ENCODE assay signal across 1 cellular context in genomic region chr10:69385454-69386350, GRCh38.
TF ChIP-seq lines count a peak whose summit lies in the region.

No MANE protein-coding gene starts in this region.

TF ChIP-seq in H1, 55 proteins besides CTCF, POLR2A, EP300 and RAD21:
- TF ChIP-seq PHF8 (conservative IDR thresholded peaks at IDR 0.05; ENCODE audit: low read depth, low read length) (no peak), JUN (IDR thresholded peaks at IDR 0.05; ENCODE audit: low read depth, low read length) (no peak), CTBP2 (IDR thresholded peaks at IDR 0.05; ENCODE audit: borderline replicate concordance, insufficient read depth, insufficient read length, low read length) (no peak), SIX5 (IDR thresholded peaks at IDR 0.05; ENCODE audit: low read depth, low read length) (no peak), E2F6 (IDR thresholded peaks at IDR 0.05) (no peak), FOSL1 (IDR thresholded peaks at IDR 0.05; ENCODE audit: insufficient read depth, low read depth, low read length) (no peak), ATF2 (IDR thresholded peaks at IDR 0.05; ENCODE audit: low read length) (no peak), SP4 (IDR thresholded peaks at IDR 0.05; ENCODE audit: low read length) (no peak), CHD7 (IDR thresholded peaks at IDR 0.05; ENCODE audit: insufficient replicate concordance, low read length) (no peak), ATF3 (IDR thresholded peaks at IDR 0.05; ENCODE audit: insufficient read depth, low read depth, low read length) (no peak), SP2 (IDR thresholded peaks at IDR 0.05; ENCODE audit: low read length) (no peak), YY1 (IDR thresholded peaks at IDR 0.05; ENCODE audit: low read depth, low read length) (no peak), KDM1A (IDR thresholded peaks at IDR 0.05; ENCODE audit: borderline replicate concordance, low read length) (no peak), SIRT6 (IDR thresholded peaks at IDR 0.05; ENCODE audit: low read length) (no peak), TAF7 (optimal IDR thresholded peaks at IDR 0.05; ENCODE audit: borderline replicate concordance, low read depth, low read length) (no peak), USF2 (IDR thresholded peaks at IDR 0.05; ENCODE audit: low read length) (no peak), CHD1 (IDR thresholded peaks at IDR 0.05; ENCODE audit: low read depth, low read length) (no peak)
